ENCODE assay signal across 1 cellular context in the genomic region with DNA sequence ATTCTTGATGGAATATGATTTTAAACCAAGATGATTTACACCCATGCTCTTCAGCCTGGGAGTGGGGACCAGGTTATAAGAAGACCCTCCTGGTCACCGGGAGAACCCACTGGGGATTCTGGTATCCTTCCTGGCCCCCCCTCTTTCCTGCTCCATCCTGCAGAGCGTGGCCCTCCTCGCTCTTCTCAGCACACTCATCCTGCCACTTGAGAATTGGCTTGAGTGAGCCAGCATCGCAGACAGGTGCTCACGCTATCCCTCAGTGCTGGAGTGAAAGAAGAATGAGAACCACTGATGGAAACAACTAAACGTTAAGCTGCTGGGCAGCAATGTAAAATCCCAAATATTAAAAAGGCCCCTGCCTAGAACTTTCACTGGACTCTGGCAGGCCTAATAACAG.
TF ChIP-seq lines count a peak whose summit lies in the region.

No MANE protein-coding gene starts in this region.

TF ChIP-seq in GM12878, 131 proteins besides CTCF, POLR2A, EP300 and RAD21 (continued from another document):
- peak; percentile 28 for TF ChIP-seq BCL3 (IDR thresholded peaks at IDR 0.05; ENCODE audit: borderline replicate concordance, insufficient read depth, low read depth, low read length, poor library complexity, severe bottlenecking)
- no peak for TF ChIP-seq USF1 (IDR thresholded peaks at IDR 0.05; ENCODE audit: borderline replicate concordance, extremely low read length, insufficient read depth, low read depth, low read length)
- no peak for TF ChIP-seq BRCA1 (IDR thresholded peaks at IDR 0.05; ENCODE audit: low read depth, low read length)
